ENCODE assay signal across 13 cellular contexts in the genomic region with DNA sequence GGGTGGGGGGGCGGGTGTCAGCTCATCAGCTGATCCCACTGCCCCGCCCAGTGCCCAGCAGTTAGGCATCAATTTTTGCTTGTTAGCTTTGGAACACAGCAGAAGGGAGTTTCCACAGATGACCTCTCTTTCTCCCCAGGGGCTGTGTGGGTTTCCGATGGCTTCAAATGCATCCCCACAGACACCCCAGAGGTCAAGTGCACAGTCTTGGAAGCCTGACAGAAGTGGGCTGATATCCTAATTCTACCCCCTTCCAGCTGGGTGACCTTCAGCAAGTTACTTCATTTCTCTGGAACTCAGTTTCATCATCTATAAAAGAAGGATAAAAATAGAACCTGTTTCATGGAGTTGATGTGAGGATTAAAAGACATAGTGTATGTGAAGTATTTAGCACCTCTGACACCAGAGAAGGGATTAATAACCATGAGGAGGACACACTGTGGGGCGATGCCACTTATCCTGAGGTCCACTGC. TPM values are rescaled to one million over a fixed set of nuclear protein-coding genes. Genes with fewer than 3 reads are reported as not detected.
DNase-seq lines count a peak whose midpoint lies in the region; ATAC-seq, FAIRE-seq and TF ChIP-seq lines count a peak whose summit lies in the region.
"Had no signal": no experiment of that assay in that cellular context is flagged by ENCODE, and none has a peak within 500 bp of the region (broad histone marks: within the 10 kb centered on the region; RNA-seq: fewer than 3 reads in every experiment).

No MANE protein-coding gene starts in this region.

- CTCF ChIA-PET in HepG2 (lab: Yijun Ruan, JAX; ENCODE audit: low intra/inter-chr PET ratio, low total read pairs): no interaction called here

- POLR2A ChIA-PET in HepG2 (lab: Yijun Ruan, JAX): no interaction called here

- H3K36me3 ChIP-seq in liver (ENCODE audit: control insufficient read depth in 4 of 4, insufficient read depth in 3 of 4, low read depth in 1 of 4, low read length in 3 of 4) (no peaks in the 10 kb centered on the region), HepG2 (replicated peaks in 1 of 2; ENCODE audit: control insufficient read depth in 1 of 2, insufficient read depth in 2 of 2, low read length in 2 of 2) (no peaks in the 10 kb centered on the region), aorta (ENCODE audit: control insufficient read depth in 1 of 2, insufficient read depth in 2 of 2, low read length in 1 of 2) (no peaks in the 10 kb centered on the region), ovary (no peaks in the 10 kb centered on the region)
- H3K36me3 ChIP-seq: brain microvascular endothelial cell had no signal

- no peaks in the 10 kb centered on the region for H3K79me2 ChIP-seq in HepG2 (ENCODE audit: insufficient read depth, low read length)

- intact Hi-C loops in HepG2 (cut with micrococcal nuclease; ENCODE audit: unreplicated experiment) (no loop called here), aorta (cut with DNase I) (no loop called here), ovary (cut with DNase I) (no loop called here)

- H3K4me2 ChIP-seq in HepG2 (ENCODE audit: low read depth, low read length): no peak overlapping the region

- TF ChIP-seq EP300 in HepG2 (IDR thresholded peaks at IDR 0.05; ENCODE audit: low read depth in 2 of 2, low read length in 2 of 2) (no peak), HepG2 (CRISPR knock-in tag; IDR thresholded peaks at IDR 0.05; ENCODE audit: borderline replicate concordance) (no peak), ovary (IDR thresholded peaks at IDR 0.05) (no peak)

- H2AFZ ChIP-seq in HepG2 (ENCODE audit: low read length): no peak overlapping the region

- TF ChIP-seq POLR2A in HepG2 (IDR thresholded peaks at IDR 0.05; ENCODE audit: insufficient read depth in 1 of 2, low read depth in 2 of 2, low read length in 2 of 2) (no peak), ovary (IDR thresholded peaks at IDR 0.05) (no peak)

- DNase-seq in HepG2 (ENCODE audit: low spot score) (no peak), fibroblast of peridontal ligament (ENCODE audit: extremely low read depth) (peak; percentile 23), aorta (peak in 1 of 2 donors; percentile 44), DMS114 treated with DMSO at 0.1 percent for 48 hours (lab: John Stamatoyannopoulos, UW; ENCODE audit: unreplicated experiment) (no peak), ovary (no peak), retina (no peak)
- DNase-seq: activated CD4-positive, alpha-beta T cell treated with anti-CD3 and anti-CD28 coated beads for 48 hours; brain microvascular endothelial cell; HCEC 1CT; NCI-H345; stimulated activated CD4-positive, alpha-beta T cell treated with anti-CD3 and anti-CD28 coated beads, Interleukin-2, amount 100 ng/mL, for 24 hours had no signal

- no peak for FAIRE-seq in HepG2 (lab: Jason Lieb, UNC)

- WGBS in liver: 51% methylated on average over 4 of the region's 4 CpGs
- WGBS in HepG2 (ENCODE audit: low lambda C conversion rate): 8% methylated on average over 4 of the region's 4 CpGs
- 43 to 46% methylated on average over 4 of the region's 4 CpGs for WGBS in aorta, 2 donors
- WGBS in ovary, 3 donors: 44 to 67% (median 52%) methylated on average over 4 of the region's 4 CpGs

- H3K27me3 ChIP-seq in liver (ENCODE audit: control insufficient read depth in 4 of 4, insufficient read depth in 4 of 4, low read length in 3 of 4) (no peaks in the 10 kb centered on the region), HepG2 (ENCODE audit: control insufficient read depth in 1 of 2, insufficient read depth in 2 of 2, low read length in 2 of 2) (no peaks in the 10 kb centered on the region), aorta (ENCODE audit: control insufficient read depth in 1 of 2, insufficient read depth in 2 of 2, low read length in 1 of 2) (no peaks in the 10 kb centered on the region), ovary (no peaks in the 10 kb centered on the region)
- H3K27me3 ChIP-seq: brain microvascular endothelial cell had no signal

- H3K9me3 ChIP-seq in liver (ENCODE audit: control insufficient read depth in 4 of 4, low read length in 3 of 4) (no peaks in the 10 kb centered on the region), HepG2 (ENCODE audit: low read length) (no peaks in the 10 kb centered on the region), aorta (ENCODE audit: control insufficient read depth, low read length) (no peaks in the 10 kb centered on the region), ovary (no peaks in the 10 kb centered on the region)

- ATAC-seq in HepG2 (no peak), HG03139 (IDR thresholded peaks at IDR 0.05; ENCODE audit: unreplicated experiment) (peak; percentile 39), aorta (ENCODE audit: low FRiP score) (peak; percentile 6)

- H3K4me1 ChIP-seq in liver (ENCODE audit: control insufficient read depth in 4 of 4, insufficient read depth in 4 of 4, low read length in 3 of 4) (peaks cover 0 to 32% (median 15%) of the 10 kb centered on the region in 4 donors), HepG2 (ENCODE audit: insufficient read depth, low read length) (no peaks in the 10 kb centered on the region), aorta (ENCODE audit: control insufficient read depth in 1 of 2, insufficient read depth in 2 of 2, low read length in 2 of 2) (no peaks in the 10 kb centered on the region), ovary (ENCODE audit: insufficient read depth) (no peaks in the 10 kb centered on the region)

- TF ChIP-seq RAD21 in liver (IDR thresholded peaks at IDR 0.05) (no peak), HepG2 (CRISPR knock-in tag; IDR thresholded peaks at IDR 0.05) (no peak)

- H3K27ac ChIP-seq in liver (ENCODE audit: low read depth in 1 of 2, low read length in 2 of 2) (peak overlapping the region; percentile 53 to 76), HepG2 (ENCODE audit: extremely low read length, insufficient read depth, low read length) (no peak overlapping the region), aorta (ENCODE audit: low read depth in 1 of 2, low read length in 2 of 2) (no peak overlapping the region), ovary (no peak overlapping the region)
- H3K27ac ChIP-seq: brain microvascular endothelial cell had no signal

- H3K4me3 ChIP-seq in liver (ENCODE audit: low read depth in 1 of 3, low read length in 3 of 3) (no peak overlapping the region), HepG2 (replicated peaks in 1 of 3; ENCODE audit: insufficient read depth in 1 of 3, low read depth in 2 of 3, low read length in 3 of 3) (no peak overlapping the region), aorta (ENCODE audit: low read length in 2 of 2) (no peak overlapping the region), ovary (no peak overlapping the region)

- no peaks in the 10 kb centered on the region for H4K20me1 ChIP-seq in HepG2 (ENCODE audit: insufficient read depth, low read length)

- no TSS peak for BruUV-seq in HepG2 (replicated peaks; lab: Mats Ljungman, UMichigan)

- in situ Hi-C loops in HepG2 (cut with HindIII; ENCODE audit: extremely low pct_ligation_motif_present, low pct_unique_long_range_greater_than_20kb): no loop called here

- H3K9ac ChIP-seq in liver (ENCODE audit: low read depth in 1 of 2, low read length in 2 of 2) (peak overlapping the region in 1 of 2 donors; percentile 24), HepG2 (ENCODE audit: insufficient read depth, low read depth, low read length) (no peak overlapping the region)

- no peak for TF ChIP-seq CTCF in liver (IDR thresholded peaks at IDR 0.05; ENCODE audit: low read depth, low read length, missing input control)
- TF ChIP-seq CTCF in HepG2 (CRISPR knock-in tag; IDR thresholded peaks at IDR 0.05): no peak
- no peak for TF ChIP-seq CTCF in ovary (IDR thresholded peaks at IDR 0.05)

TF ChIP-seq in liver, 16 proteins besides CTCF, POLR2A, EP300 and RAD21 (continues in another document):
- peak; percentile 65 to 72 for TF ChIP-seq RXRA (IDR thresholded peaks at IDR 0.05)

TF ChIP-seq in HepG2, 621 proteins besides CTCF, POLR2A, EP300 and RAD21 (continues in another document):
- no peak for TF ChIP-seq HNRNPH1 (optimal IDR thresholded peaks at IDR 0.05; ENCODE audit: low read depth, low read length)
- TF ChIP-seq SIX1 (CRISPR knock-in tag; IDR thresholded peaks at IDR 0.05; ENCODE audit: borderline replicate concordance): no peak
- no peak for TF ChIP-seq ZNF672 (CRISPR knock-in tag; IDR thresholded peaks at IDR 0.05)
- no peak for TF ChIP-seq CEBPG (CRISPR knock-in tag; IDR thresholded peaks at IDR 0.05)
- TF ChIP-seq ZNF441 (CRISPR knock-in tag; IDR thresholded peaks at IDR 0.05; ENCODE audit: borderline replicate concordance): no peak
- TF ChIP-seq TCF7L2 (IDR thresholded peaks at IDR 0.05; ENCODE audit: low read depth, low read length): no peak

RNA-seq across cellular contexts. Expression of a gene that starts 22.0 kb away (rescaled TPM):
- under 1 TPM; 0.09 to 0.59 TPM for total RNA-seq in liver
- under 1 TPM; 0.31 to 0.98 TPM for polyA plus RNA-seq in liver
- 0.13 and 0.14 TPM in 2 replicates for total RNA-seq in HepG2 (2016; rRNA removed; fragmentation: Illumina TruSeq; extraction: Trizol)
- total RNA-seq in HepG2 (2016; cell fraction: cytosol; rRNA removed; fragmentation: Illumina TruSeq; extraction: Trizol; ENCODE audit: low read depth): 0.09 and 0.10 TPM in 2 replicates
- 0.06 and 0.15 TPM in 2 replicates for total RNA-seq in HepG2 (2016; cell fraction: insoluble cytoplasmic fraction; rRNA removed; fragmentation: Illumina TruSeq; extraction: Trizol)
- total RNA-seq in HepG2 (2016; cell fraction: membrane; rRNA removed; fragmentation: Illumina TruSeq; extraction: Trizol): 0.14 and 0.15 TPM in 2 replicates
- total RNA-seq in HepG2 (2016; cell fraction: nucleus; rRNA removed; fragmentation: Illumina TruSeq; extraction: Trizol): 0.13 TPM in 1 of 2 replicates, not detected in the other
- 0.30 and 0.46 TPM in 2 replicates for polyA plus RNA-seq in HepG2 (2011; rRNA removed)
- polyA plus RNA-seq in HepG2 (2011; cell fraction: cytosol; rRNA removed): 0.25 and 0.38 TPM in 2 replicates
- polyA plus RNA-seq in HepG2 (2011; cell fraction: nucleus; rRNA removed): 0.19 TPM in 2 replicates
- polyA plus RNA-seq in HepG2 (2012): 0.11 and 0.28 TPM in 2 replicates
- 0.07 and 0.11 TPM in 2 replicates for polyA plus RNA-seq in HepG2 (2016; cell fraction: cytosol; fragmentation: Illumina TruSeq; extraction: Trizol; ENCODE audit: low read depth)
- polyA plus RNA-seq in HepG2 (2016; cell fraction: insoluble cytoplasmic fraction; fragmentation: Illumina TruSeq; extraction: Trizol; ENCODE audit: low read depth): 0.16 and 0.17 TPM in 2 replicates
- 0.14 and 0.16 TPM in 2 replicates for polyA plus RNA-seq in HepG2 (2016; cell fraction: membrane; fragmentation: Illumina TruSeq; extraction: Trizol; ENCODE audit: low read depth)
- 0.19 and 0.24 TPM in 2 replicates for polyA plus RNA-seq in HepG2 (2016; cell fraction: nucleus; fragmentation: Illumina TruSeq; extraction: Trizol; ENCODE audit: insufficient read depth, low read depth)
- 0.26 and 0.65 TPM in 2 replicates for polyA minus RNA-seq in HepG2 (2011; rRNA and poly(A)+ RNA removed; ENCODE audit: low replicate concordance)
- 0.18 and 0.30 TPM in 2 replicates for polyA minus RNA-seq in HepG2 (2011; cell fraction: cytosol; rRNA and poly(A)+ RNA removed)
- 0.37 TPM in 1 of 2 replicates, not detected in the other for polyA minus RNA-seq in HepG2 (2011; cell fraction: nucleus; rRNA and poly(A)+ RNA removed)
- total RNA-seq in aorta: 1 to 10 TPM; 2.7 to 2.9 TPM
- polyA plus RNA-seq in aorta: 1 to 10 TPM; 1.6 to 2.8 TPM
- total RNA-seq in ovary: 1 to 10 TPM in 2 of 7 donors, under 1 TPM in 5; 0.05 to 7.1 (median 0.64) TPM
- 1 to 10 TPM in 1 of 2 donors, under 1 TPM in 1; 0.27 to 1.7 TPM for polyA plus RNA-seq in ovary

Comparison
In these comparisons a context has a peak if more than half of its experiments do, and no peak if none do; other contexts are left out.
1. H3K27ac ChIP-seq: peak in liver (2 of 2); none in HepG2 (single experiment), aorta (0 of 2) and ovary (0 of 2).